ENCODE assay signal across 16 cellular contexts in the genomic region with DNA sequence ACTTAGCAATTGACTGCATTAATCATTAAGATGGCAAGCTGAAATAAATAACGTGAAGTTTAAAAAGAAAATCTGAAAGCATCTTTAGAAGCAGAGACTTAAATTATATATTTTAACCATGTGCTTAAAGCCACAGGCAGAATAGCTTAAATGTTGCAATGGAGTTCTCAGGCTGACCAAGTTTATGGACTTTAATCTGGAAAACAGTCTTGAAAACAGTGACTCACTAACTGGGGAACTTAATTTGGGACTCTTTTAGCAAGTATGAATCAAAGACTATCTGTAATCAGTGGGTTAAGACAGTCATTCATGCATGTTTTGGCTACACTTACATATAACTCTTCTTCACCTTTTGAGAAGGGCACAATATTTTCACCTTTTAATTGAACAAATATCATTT. TPM values are rescaled to one million over a fixed set of nuclear protein-coding genes. Genes with fewer than 3 reads are reported as not detected.
DNase-seq lines count a peak whose midpoint lies in the region; ATAC-seq and TF ChIP-seq lines count a peak whose summit lies in the region.
"Had no signal": no experiment of that assay in that cellular context is flagged by ENCODE, and none has a peak within 500 bp of the region (broad histone marks: within the 10 kb centered on the region; RNA-seq: fewer than 3 reads in every experiment).

No MANE protein-coding gene starts in this region.

- H3K9me3 ChIP-seq in PC-3 (ENCODE audit: low read length), result no peaks in the 10 kb centered on the region
- no peaks in the 10 kb centered on the region for H3K9me3 ChIP-seq in prostate gland
- no peaks in the 10 kb centered on the region for H3K9me3 ChIP-seq in right cardiac atrium (ENCODE audit: control insufficient read depth, low read length)
- H3K9me3 ChIP-seq: esophagus squamous epithelium, pancreas, transverse colon had no signal

- POLR2A ChIA-PET in PC-3 (lab: Charles Lee; ENCODE audit: unreplicated experiment), result no interaction called here

- CTCF ChIA-PET in PC-3 (lab: Charles Lee), result no interaction called here

- H3K9me2 ChIP-seq in PC-3 (replicated peaks; ENCODE audit: low read length), result no peaks in the 10 kb centered on the region

- no peak overlapping the region for H2AFZ ChIP-seq in PC-3 (ENCODE audit: low read length)

- no TSS peak for BruUV-seq in PC-3 (replicated peaks; lab: Mats Ljungman, UMichigan)

- no peak for TF ChIP-seq POLR2A in prostate gland (IDR thresholded peaks at IDR 0.05)

- DNase-seq in EL (peak; percentile 59), PC-3 (peak; percentile 46), fibroblast of the aortic adventitia (ENCODE audit: low read depth) (peak; percentile 78), prostate gland (ENCODE audit: low spot score) (no peak), T-helper 9 cell (no peak), right cardiac atrium (no peak), T-helper 1 cell (no peak)
- DNase-seq: activated CD4-positive, CD25-positive, alpha-beta regulatory T cell treated with anti-CD3 and anti-CD28 coated beads, Interleukin-2, amount 50 U/mL, for 72 hours; activated naive CD8-positive, alpha-beta T cell treated with anti-CD3 and anti-CD28 coated beads, Interleukin-2, amount 10 ng/mL, durations not matched to agents 7 days and 5 days; esophagus squamous epithelium; MV-4-11; NCI-H2171 had no signal

- H3K27ac ChIP-seq in PC-3 (ENCODE audit: low read length) (no peak overlapping the region), prostate gland (peak overlapping the region; percentile 41 to 48), right cardiac atrium (ENCODE audit: low read length) (no peak overlapping the region)
- H3K27ac ChIP-seq: esophagus squamous epithelium, pancreas had no signal

- H3F3A ChIP-seq in PC-3 (ENCODE audit: low read length, unreplicated experiment), result peaks cover 6% of the 10 kb centered on the region

- H3K36me3 ChIP-seq in PC-3 (ENCODE audit: low read depth, low read length) (no peaks in the 10 kb centered on the region), prostate gland (no peaks in the 10 kb centered on the region)
- H3K36me3 ChIP-seq: esophagus squamous epithelium, pancreas, transverse colon had no signal

- 0 out of 2 replicates have a peak overlapping the region, but pooled peaks have one; percentile 17 for H3K4me2 ChIP-seq in PC-3 (ENCODE audit: low read length)

- H3K4me1 ChIP-seq in PC-3 (ENCODE audit: insufficient read depth, low read length) (peaks cover 47% of the 10 kb centered on the region), prostate gland (replicated peaks) (peaks cover 12% of the 10 kb centered on the region), right cardiac atrium (ENCODE audit: control insufficient read depth, insufficient read depth, low read length) (no peaks in the 10 kb centered on the region)

- intact Hi-C loops in PC-3 (cut with micrococcal nuclease), result no loop called here
- intact Hi-C loops in prostate gland (cut with DNase I), result no loop called here
- intact Hi-C loops in right cardiac atrium (cut with DNase I), result no loop called here

- H3K4me3 ChIP-seq in PC-3 (ENCODE audit: low read length), result no peak overlapping the region
- H3K4me3 ChIP-seq in fibroblast of the aortic adventitia (ENCODE audit: low read depth, low read length), result no peak overlapping the region
- no peak overlapping the region for H3K4me3 ChIP-seq in prostate gland
- H3K4me3 ChIP-seq in right cardiac atrium (ENCODE audit: low read length), result no peak overlapping the region

- H4K20me1 ChIP-seq in PC-3 (ENCODE audit: low read length), result no peaks in the 10 kb centered on the region

- ATAC-seq in PC-3 (no peak), GM21786 (IDR thresholded peaks at IDR 0.05; ENCODE audit: unreplicated experiment) (no peak), right cardiac atrium (no peak)

- WGBS in prostate gland, result 19% methylated on average over 1 of the region's 1 CpG
- WGBS in right cardiac atrium, result 77% methylated on average over 1 of the region's 1 CpG

- H3K9ac ChIP-seq in PC-3 (ENCODE audit: low read length), result no peak overlapping the region

- peaks cover 9% of the 10 kb centered on the region; the same call in 1 of the 2 replicates for H3K27me3 ChIP-seq in PC-3 (ENCODE audit: low read length)
- H3K27me3 ChIP-seq in prostate gland (replicated peaks; ENCODE audit: insufficient read depth), result no peaks in the 10 kb centered on the region
- H3K27me3 ChIP-seq in right cardiac atrium (ENCODE audit: control insufficient read depth, insufficient read depth), result no peaks in the 10 kb centered on the region
- H3K27me3 ChIP-seq: pancreas had no signal

- H3K79me2 ChIP-seq in PC-3 (ENCODE audit: low read length), result no peaks in the 10 kb centered on the region

- no peak for TF ChIP-seq CTCF in PC-3 (conservative IDR thresholded peaks at IDR 0.05; ENCODE audit: low read depth, low read length)
- no peak for TF ChIP-seq CTCF in fibroblast of the aortic adventitia (IDR thresholded peaks at IDR 0.05; ENCODE audit: insufficient read depth, low read length)
- no peak for TF ChIP-seq CTCF in prostate gland (IDR thresholded peaks at IDR 0.05)

RNA-seq across cellular contexts. Expression of a gene that starts 12.6 kb away (rescaled TPM):
- total RNA-seq in PC-3 (2014; rRNA removed) (not detected in 2 replicates), fibroblast of the aortic adventitia (ENCODE audit: low replicate concordance) (2.9 TPM in 1 of 2 replicates, not detected in the other), prostate gland (10 to 100 TPM in 1 of 2 donors, 1 to 10 TPM in 1; 4.0 to 33.7 TPM), right cardiac atrium (not detected)
- polyA plus RNA-seq in right cardiac atrium, result not detected
- total RNA-seq: activated naive CD8-positive, alpha-beta T cell treated with anti-CD3 and anti-CD28 coated beads, Interleukin-2, amount 10 ng/mL, durations not matched to agents 7 days and 5 days; CD8-positive, alpha-beta T cell; esophagus squamous epithelium had no signal

Comparison
In these comparisons a context has a peak if more than half of its experiments do, and no peak if none do; other contexts are left out.
1. DNase-seq: peak in EL (single experiment), PC-3 (single experiment) and fibroblast of the aortic adventitia (single experiment); none in prostate gland (single experiment), T-helper 9 cell (single experiment), right cardiac atrium (0 of 3) and T-helper 1 cell (0 of 5).
2. H3K27ac ChIP-seq: peak in prostate gland (2 of 2); none in PC-3 (single experiment) and right cardiac atrium (single experiment).